ENCODE assay signal across 8 cellular contexts in the genomic region with DNA sequence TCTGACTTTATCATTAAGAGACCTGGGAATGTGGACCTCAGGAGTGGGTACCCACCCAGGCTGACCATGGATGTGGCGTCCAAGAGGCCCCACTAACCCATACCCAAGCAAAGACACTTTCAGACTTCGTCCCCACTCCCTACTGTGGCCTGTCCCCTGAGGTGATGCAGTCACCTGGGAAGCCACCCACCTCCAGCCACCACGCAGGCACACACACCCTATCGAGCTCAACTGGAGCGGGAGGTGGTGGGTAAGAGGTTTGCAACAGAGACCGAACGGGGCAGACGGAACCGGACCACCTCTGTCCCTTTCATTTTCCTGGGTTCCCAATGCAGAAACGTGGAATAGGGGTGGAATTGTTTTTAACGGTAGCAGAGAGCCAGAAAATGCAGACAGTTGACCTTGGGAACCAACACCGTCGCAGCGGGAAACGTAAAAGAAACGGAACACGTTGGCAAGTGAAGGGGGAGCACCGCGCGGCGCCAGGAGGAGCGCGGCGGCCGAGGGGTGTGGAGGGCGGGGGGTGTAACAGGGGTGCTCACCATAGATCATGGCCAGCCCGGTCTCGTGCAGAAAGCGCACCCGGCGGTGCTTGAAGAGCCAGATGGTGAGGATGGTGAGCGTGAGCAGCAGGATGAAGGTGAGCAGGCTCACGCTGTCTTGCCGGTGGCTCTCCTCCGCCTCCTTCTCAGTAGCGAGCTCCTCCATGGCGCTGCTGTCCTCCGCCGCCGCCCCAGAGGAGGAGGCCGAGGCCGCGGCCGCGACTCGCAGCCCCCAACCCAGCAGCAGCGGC. TPM values are rescaled to one million over a fixed set of nuclear protein-coding genes. Genes with fewer than 3 reads are reported as not detected.
A peak's percentile ranks its signal among the peaks of the same experiment; 100 is the strongest.
DNase-seq lines count a peak whose midpoint lies in the region; ATAC-seq and TF ChIP-seq lines count a peak whose summit lies in the region.

No MANE protein-coding gene starts in this region.

- TF ChIP-seq CTCF in DND-41 (IDR thresholded peaks at IDR 0.05; ENCODE audit: borderline replicate concordance, extremely low read depth, low read length, poor library complexity, severe bottlenecking): no peak
- no peak for TF ChIP-seq CTCF in LNCaP clone FGC (IDR thresholded peaks at IDR 0.05; ENCODE audit: control insufficient read depth, extremely low read depth, insufficient read depth)
- no peak for TF ChIP-seq CTCF in foreskin keratinocyte (conservative IDR thresholded peaks at IDR 0.05)
- no peak for TF ChIP-seq CTCF in psoas muscle (IDR thresholded peaks at IDR 0.05)

- peaks cover 20% of the 10 kb centered on the region for H3K27me3 ChIP-seq in DND-41 (ENCODE audit: insufficient read depth, low read length, poor library complexity)
- no peaks in the 10 kb centered on the region for H3K27me3 ChIP-seq in foreskin keratinocyte
- H3K27me3 ChIP-seq in psoas muscle (ENCODE audit: insufficient read depth in 3 of 3, low read length in 2 of 3): peaks cover 0 to 14% (median 0%) of the 10 kb centered on the region in 3 donors

- H4K20me1 ChIP-seq in DND-41 (ENCODE audit: insufficient read depth, low read length): no peaks in the 10 kb centered on the region

- peak overlapping the region; percentile 43; the same call in 1 of the 2 replicates for H3K9ac ChIP-seq in DND-41 (ENCODE audit: low read depth, low read length)

- no peak for DNase-seq in DND-41
- DNase-seq in LNCaP clone FGC (ENCODE audit: low read depth): no peak
- DNase-seq in activated T-cell treated with anti-CD3 and anti-CD28 coated beads for 48 hours (ENCODE audit: low read depth): peak; percentile 20
- no peak for DNase-seq in foreskin keratinocyte
- DNase-seq in psoas muscle: peak in 1 of 2 donors; percentile 56
- DNase-seq in GM19240 (ENCODE audit: insufficient read length, low spot score): no peak
- no peak for DNase-seq in central memory CD4-positive, alpha-beta T cell

- no peak; the same call in 2 of the 3 replicates for ATAC-seq in DND-41 (ENCODE audit: insufficient read depth, low read depth)
- peak; percentile 19 for ATAC-seq in GM21576 (IDR thresholded peaks at IDR 0.05; ENCODE audit: unreplicated experiment)
- peak; percentile 51 for ATAC-seq in foreskin keratinocyte
- ATAC-seq in psoas muscle: peak; percentile 10 to 36 (median 21)

- intact Hi-C loops in psoas muscle (cut with DNase I): loop anchor here in 1 of 2 donors (2.0 to 5.0 kb wide), 2 partner anchors 38 to 334 kb away; no protein-coding TSS in a partner anchor

- H3K4me3 ChIP-seq in DND-41 (ENCODE audit: low read depth in 1 of 2, low read length in 2 of 2): peak overlapping the region in 1 of 2 experiments; percentile 57; a peak in 2 of 4 replicates
- H3K4me3 ChIP-seq in LNCaP clone FGC (ENCODE audit: low read depth, low read length): peak overlapping the region; percentile 65
- peak overlapping the region; percentile 67 for H3K4me3 ChIP-seq in psoas muscle

- 9 to 38% (median 26%) methylated on average over 21 to 43 of the region's 47 CpGs for WGBS in psoas muscle, 3 donors

- H3K27ac ChIP-seq in DND-41 (ENCODE audit: low read length): no peak overlapping the region
- no peak overlapping the region for H3K27ac ChIP-seq in foreskin keratinocyte
- peak overlapping the region; percentile 50 for H3K27ac ChIP-seq in psoas muscle

- H3K36me3 ChIP-seq in DND-41 (ENCODE audit: insufficient read depth, low read length) (no peaks in the 10 kb centered on the region), psoas muscle (ENCODE audit: insufficient read depth in 1 of 2, low read depth in 1 of 2) (no peaks in the 10 kb centered on the region)

- H3K9me3 ChIP-seq in DND-41 (ENCODE audit: insufficient read depth, low read length, severe bottlenecking) (no peaks in the 10 kb centered on the region), psoas muscle (no peaks in the 10 kb centered on the region)

- peak overlapping the region; percentile 81 for H3K4me2 ChIP-seq in DND-41 (ENCODE audit: insufficient read depth, low read length)

- H3K79me2 ChIP-seq in DND-41 (ENCODE audit: insufficient read depth, low read length): no peaks in the 10 kb centered on the region

- H3K4me1 ChIP-seq in DND-41 (ENCODE audit: insufficient read depth, low read length): peaks cover 11% of the 10 kb centered on the region
- peaks cover 3% of the 10 kb centered on the region for H3K4me1 ChIP-seq in foreskin keratinocyte
- H3K4me1 ChIP-seq in psoas muscle: no peaks in the 10 kb centered on the region

- H2AFZ ChIP-seq in DND-41 (ENCODE audit: low read depth, low read length): no peak overlapping the region

RNA-seq across cellular contexts. Expression of a gene that starts 0.6 kb away (rescaled TPM):
- 12.5 and 15.8 TPM in 2 replicates for total RNA-seq in foreskin keratinocyte
- polyA plus RNA-seq in foreskin keratinocyte: 2.8 and 3.0 TPM in 2 replicates
- total RNA-seq in psoas muscle: 10 to 100 TPM in 3 of 4 donors, 1 to 10 TPM in 1; 8.2 to 14.0 (median 11.1) TPM
- polyA plus RNA-seq in psoas muscle: 1 to 10 TPM; 1.5 to 6.5 (median 5.3) TPM
